In the genomic region with DNA sequence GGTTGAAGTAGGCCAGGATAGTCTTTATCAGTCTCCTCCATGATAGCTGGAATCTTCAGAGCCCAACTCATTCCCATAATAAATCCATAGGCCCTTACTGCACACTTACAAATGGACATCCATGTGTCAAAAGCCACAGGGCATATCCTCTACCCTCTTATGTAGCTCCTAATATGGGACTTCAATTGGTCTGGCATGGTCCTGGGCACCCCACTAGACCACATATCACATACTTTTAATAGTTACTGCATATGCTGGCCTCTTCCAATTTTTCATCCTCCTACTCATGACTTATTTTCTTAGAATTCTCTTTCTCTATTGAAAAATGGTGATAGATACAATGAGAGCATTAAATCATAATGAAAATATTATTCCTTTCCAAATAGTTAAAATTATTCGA, we compare ENCODE assay signal across 31 cellular contexts.
DNase-seq lines count a peak whose midpoint lies in the region; ATAC-seq and TF ChIP-seq lines count a peak whose summit lies in the region.
"Had no signal": no experiment of that assay in that cellular context is flagged by ENCODE, and none has a peak within 500 bp of the region (broad histone marks: within the 10 kb centered on the region; RNA-seq: fewer than 3 reads in every experiment).

No MANE protein-coding gene starts in this region.

- no peak for DNase-seq in SK-N-SH
- DNase-seq in Panc1 (ENCODE audit: low read depth, low spot score): no peak
- DNase-seq in fibroblast of peridontal ligament (ENCODE audit: extremely low read depth): peak; percentile 67
- DNase-seq in central memory CD4-positive, alpha-beta T cell: no peak
- no peak for DNase-seq in HuH-7 (ENCODE audit: low spot score)
- DNase-seq in NCI-H146 (lab: John Stamatoyannopoulos, UW): no peak
- DNase-seq: activated CD4-positive, alpha-beta T cell treated with anti-CD3 and anti-CD28 coated beads for 36 hours; activated CD8-positive, alpha-beta memory T cell treated with anti-CD3 and anti-CD28 coated beads, Interleukin-2, amount 50 U/mL, for 48 hours; activated CD8-positive, alpha-beta T cell treated with anti-CD3 and anti-CD28 coated beads for 36 hours; activated naive CD4-positive, alpha-beta T cell treated with anti-CD3 and anti-CD28 coated beads, Interleukin-2, amount 10 ng/mL, durations not matched to agents 7 days and 5 days; amniotic stem cell; CD4-positive, alpha-beta memory T cell; DND-41; kidney glomerular epithelial cell; naive thymus-derived CD8-positive, alpha-beta T cell; NCI-H1436; NCI-H2081 treated with DMSO at 0.1 percent for 48 hours; NCI-H2227 treated with DMSO at 0.1 percent for 48 hours; NCI-H526 treated with DMSO at 0.1 percent for 48 hours; occipital lobe; PC-9; SHP77; stimulated activated naive CD8-positive, alpha-beta T cell treated with anti-CD3 and anti-CD28 coated beads, Interleukin-15, Interleukin-2, amounts not matched to agents 100 U/mL and 50 U/mL, for 24 hours; T-helper 9 cell; testis had no signal

- no peak for ATAC-seq in SK-N-SH treated with all-trans-retinoic acid at 6 μM for 48 hours
- ATAC-seq in Panc1: no peak
- ATAC-seq: activated CD4-positive, alpha-beta T cell treated with anti-CD3 and anti-CD28 coated beads for 36 hours; activated CD8-positive, alpha-beta T cell treated with anti-CD3 and anti-CD28 coated beads for 36 hours; naive thymus-derived CD8-positive, alpha-beta T cell; stimulated activated naive CD8-positive, alpha-beta T cell treated with anti-CD3 and anti-CD28 coated beads, Interleukin-15, Interleukin-2, amounts not matched to agents 100 U/mL and 50 U/mL, for 24 hours had no signal

- TF ChIP-seq RAD21 in SK-N-SH (IDR thresholded peaks at IDR 0.05; ENCODE audit: low read length): no peak

- no peaks in the 10 kb centered on the region for H4K20me1 ChIP-seq in SK-N-SH (ENCODE audit: insufficient read depth)

- TF ChIP-seq CTCF in SK-N-SH (IDR thresholded peaks at IDR 0.05) (no peak), Panc1 (IDR thresholded peaks at IDR 0.05) (no peak)

- H3F3A ChIP-seq in SK-N-SH (replicated peaks; ENCODE audit: insufficient read depth): peaks cover 28% of the 10 kb centered on the region

- H3K27ac ChIP-seq in SK-N-SH (ENCODE audit: low read depth in 2 of 2, low read length in 1 of 2) (peak overlapping the region in 1 of 2 experiments; percentile 72; a peak in 2 of 4 replicates), Panc1 (ENCODE audit: low read length) (peak overlapping the region; percentile 97)
- H3K27ac ChIP-seq: 22Rv1, HL-60, KMS-11, skin epidermis, testis had no signal

- H3K79me2 ChIP-seq in SK-N-SH (ENCODE audit: insufficient read depth): no peaks in the 10 kb centered on the region

- no TSS peak for BruUV-seq in Panc1 (replicated peaks; lab: Mats Ljungman, UMichigan)

- no peaks in the 10 kb centered on the region for H3K36me3 ChIP-seq in SK-N-SH (replicated peaks in 1 of 2; ENCODE audit: control insufficient read depth in 1 of 2, insufficient read depth in 2 of 2, low read length in 1 of 2)
- no peaks in the 10 kb centered on the region for H3K36me3 ChIP-seq in Panc1 (ENCODE audit: control insufficient read depth, insufficient read depth, low read length)
- no peaks in the 10 kb centered on the region for H3K36me3 ChIP-seq in skeletal muscle satellite cell (ENCODE audit: insufficient read depth, low read length)

- H3K9me3 ChIP-seq in SK-N-SH (no peaks in the 10 kb centered on the region), Panc1 (ENCODE audit: control insufficient read depth, insufficient read depth, low read depth, low read length) (peaks cover 7% of the 10 kb centered on the region; the same call in 1 of the 2 replicates), skeletal muscle satellite cell (replicated peaks; ENCODE audit: low read length) (no peaks in the 10 kb centered on the region)
- H3K9me3 ChIP-seq: testis had no signal

- in situ Hi-C loops in Panc1 (cut with HindIII; ENCODE audit: low pct_unique_long_range_greater_than_20kb, low sequenced_read_pairs): no loop called here

- CTCF ChIA-PET in SK-N-SH (lab: Yijun Ruan, JAX) (interaction anchor here (0.9 to 2.1 kb wide), 4 partner anchors 12 to 764 kb away, joined by 3 to 10 read pairs (median 5); no protein-coding TSS in a partner anchor), Panc1 (lab: Charles Lee) (no interaction called here)

- H3K9me2 ChIP-seq in SK-N-SH: no peaks in the 10 kb centered on the region

- TF ChIP-seq EP300 in SK-N-SH (IDR thresholded peaks at IDR 0.05; ENCODE audit: borderline replicate concordance in 1 of 2, low read depth in 1 of 2, low read length in 1 of 2): peak in 1 of 2 experiments; percentile 50; a peak in 1 of 4 replicates

- H2AFZ ChIP-seq in SK-N-SH (ENCODE audit: low read depth): no peak overlapping the region
- H2AFZ ChIP-seq: PC-9 had no signal

- H3K27me3 ChIP-seq in SK-N-SH (ENCODE audit: insufficient read depth) (no peaks in the 10 kb centered on the region), Panc1 (ENCODE audit: control insufficient read depth, insufficient read depth, low read length) (no peaks in the 10 kb centered on the region), skeletal muscle satellite cell (ENCODE audit: control insufficient read depth, insufficient read depth, low read length) (no peaks in the 10 kb centered on the region)
- H3K27me3 ChIP-seq: testis had no signal

- POLR2A ChIA-PET in SK-N-SH (lab: Yijun Ruan, JAX) (no interaction called here), Panc1 (lab: Charles Lee) (no interaction called here)

- intact Hi-C loops in Panc1 (cut with micrococcal nuclease; ENCODE audit: unreplicated experiment): loop anchor here (10.0 kb wide), 1 partner anchor 761 kb away; no protein-coding TSS in a partner anchor

- H3K4me1 ChIP-seq in SK-N-SH (ENCODE audit: control insufficient read depth in 1 of 2, insufficient read depth in 2 of 2, low read depth in 1 of 2, low read length in 1 of 2) (peaks cover 6 to 32% of the 10 kb centered on the region in 2 experiments), Panc1 (ENCODE audit: control insufficient read depth, insufficient read depth, low read length) (peaks cover 52% of the 10 kb centered on the region), skeletal muscle satellite cell (ENCODE audit: control insufficient read depth, insufficient read depth, low read length) (peaks cover 60% of the 10 kb centered on the region)
- H3K4me1 ChIP-seq: testis had no signal

- no peak overlapping the region for H3K9ac ChIP-seq in SK-N-SH
- H3K9ac ChIP-seq in skeletal muscle satellite cell (ENCODE audit: low read depth, low read length): peak overlapping the region; percentile 36
- H3K9ac ChIP-seq: KMS-11 had no signal

- 88% methylated on average over 1 of the region's 1 CpG for WGBS in SK-N-SH (ENCODE audit: low lambda C conversion rate)

- no peak overlapping the region for H3K4me3 ChIP-seq in SK-N-SH (ENCODE audit: low read depth in 2 of 2, low read length in 1 of 2)
- no peak overlapping the region for H3K4me3 ChIP-seq in Panc1 (ENCODE audit: low read depth in 2 of 2, low read length in 2 of 2)
- H3K4me3 ChIP-seq in skeletal muscle satellite cell (ENCODE audit: low read length): no peak overlapping the region
- H3K4me3 ChIP-seq: PC-9, skin epidermis, testis had no signal

- H3K4me2 ChIP-seq in SK-N-SH: peak overlapping the region; percentile 20
- peak overlapping the region; percentile 17 for H3K4me2 ChIP-seq in skeletal muscle satellite cell (ENCODE audit: low read length)
- H3K4me2 ChIP-seq: KMS-11 had no signal

TF ChIP-seq in SK-N-SH, 30 proteins besides CTCF, POLR2A, EP300 and RAD21 (continues in another document):
- TF ChIP-seq TEAD4 (IDR thresholded peaks at IDR 0.05; ENCODE audit: borderline replicate concordance, insufficient read depth): peak; percentile 23; the same call in 1 of the 2 replicates
- no peak for TF ChIP-seq MEF2A (IDR thresholded peaks at IDR 0.05; ENCODE audit: borderline replicate concordance, low read depth)
- no peak for TF ChIP-seq TAF1 (IDR thresholded peaks at IDR 0.05; ENCODE audit: borderline replicate concordance, low read depth, low read length)
- no peak for TF ChIP-seq RXRA (IDR thresholded peaks at IDR 0.05; ENCODE audit: borderline replicate concordance, low read depth)
- no peak for TF ChIP-seq NRF1 (IDR thresholded peaks at IDR 0.05; ENCODE audit: low read depth, low read length)
- TF ChIP-seq TCF12 (IDR thresholded peaks at IDR 0.05): peak; percentile 28
- TF ChIP-seq CHD2 (IDR thresholded peaks at IDR 0.05; ENCODE audit: low read length, partially characterized antibody): no peak
- TF ChIP-seq GATA2 (CRISPR knock-in tag; IDR thresholded peaks at IDR 0.05): no peak

TF ChIP-seq in SK-N-SH treated with all-trans-retinoic acid at 6 μM for 48 hours, 23 proteins besides CTCF, POLR2A, EP300 and RAD21 (continues in another document):
- TF ChIP-seq, protein P1, sequence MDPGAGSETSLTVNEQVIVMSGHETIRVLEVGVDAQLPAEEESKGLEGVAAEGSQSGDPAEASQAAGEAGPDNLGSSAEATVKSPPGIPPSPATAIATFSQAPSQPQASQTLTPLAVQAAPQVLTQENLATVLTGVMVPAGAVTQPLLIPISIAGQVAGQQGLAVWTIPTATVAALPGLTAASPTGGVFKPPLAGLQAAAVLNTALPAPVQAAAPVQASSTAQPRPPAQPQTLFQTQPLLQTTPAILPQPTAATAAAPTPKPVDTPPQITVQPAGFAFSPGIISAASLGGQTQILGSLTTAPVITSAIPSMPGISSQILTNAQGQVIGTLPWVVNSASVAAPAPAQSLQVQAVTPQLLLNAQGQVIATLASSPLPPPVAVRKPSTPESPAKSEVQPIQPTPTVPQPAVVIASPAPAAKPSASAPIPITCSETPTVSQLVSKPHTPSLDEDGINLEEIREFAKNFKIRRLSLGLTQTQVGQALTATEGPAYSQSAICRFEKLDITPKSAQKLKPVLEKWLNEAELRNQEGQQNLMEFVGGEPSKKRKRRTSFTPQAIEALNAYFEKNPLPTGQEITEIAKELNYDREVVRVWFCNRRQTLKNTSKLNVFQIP (CRISPR knock-in tag; IDR thresholded peaks at IDR 0.05; ENCODE audit: borderline replicate concordance, low read depth): no peak
- TF ChIP-seq TCF4 (CRISPR knock-in tag; IDR thresholded peaks at IDR 0.05; ENCODE audit: borderline replicate concordance): no peak
- TF ChIP-seq ZNF70 (CRISPR knock-in tag; IDR thresholded peaks at IDR 0.05): no peak
- TF ChIP-seq OSR1 (CRISPR knock-in tag; IDR thresholded peaks at IDR 0.05): no peak
- no peak for TF ChIP-seq CSDC2 (CRISPR knock-in tag; IDR thresholded peaks at IDR 0.05)
- TF ChIP-seq PPARA (CRISPR knock-in tag; IDR thresholded peaks at IDR 0.05; ENCODE audit: borderline replicate concordance): no peak
- no peak for TF ChIP-seq SNAI2 (CRISPR knock-in tag; IDR thresholded peaks at IDR 0.05)
